ENCODE assay signal across 16 cellular contexts in the genomic region with DNA sequence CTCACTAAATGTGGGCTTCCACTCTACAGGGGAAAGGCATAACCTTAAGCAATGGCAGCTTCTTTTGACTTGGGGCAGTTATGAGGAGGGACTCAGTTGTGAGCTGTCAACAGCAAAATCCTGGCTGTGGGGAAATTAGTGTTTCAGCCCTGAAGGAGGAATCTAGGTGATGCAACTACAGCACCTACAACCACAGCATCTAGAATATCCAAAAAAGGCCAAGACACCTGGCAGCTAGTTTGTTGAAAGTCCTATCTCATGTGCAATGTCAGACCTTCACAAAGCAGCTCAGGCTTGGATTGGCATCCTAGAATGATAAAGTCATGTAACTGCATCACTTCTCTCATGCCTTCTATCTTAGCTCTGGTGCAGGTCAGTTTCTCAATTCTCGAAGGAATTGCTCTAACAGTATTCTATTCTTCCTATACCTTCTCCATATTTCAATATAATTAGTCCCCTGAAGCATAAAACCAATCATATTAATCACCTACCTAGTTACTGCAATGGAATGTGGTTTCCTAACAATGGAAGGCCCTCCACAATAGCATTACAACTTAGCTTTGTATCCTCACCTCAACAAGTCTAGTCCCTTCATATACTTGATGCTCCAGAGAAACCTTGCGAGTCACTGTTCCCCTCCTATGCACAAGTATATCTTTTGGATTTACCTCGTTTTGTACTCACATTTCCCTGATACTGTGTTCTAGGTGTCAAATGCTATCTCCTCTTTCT. TPM values are rescaled to one million over a fixed set of nuclear protein-coding genes. Genes with fewer than 3 reads are reported as not detected.
DNase-seq lines count a peak whose midpoint lies in the region; ATAC-seq and TF ChIP-seq lines count a peak whose summit lies in the region.
"Had no signal": no experiment of that assay in that cellular context is flagged by ENCODE, and none has a peak within 500 bp of the region (broad histone marks: within the 10 kb centered on the region; RNA-seq: fewer than 3 reads in every experiment).

No MANE protein-coding gene starts in this region.

- H3K27me3 ChIP-seq in GM23338 (ENCODE audit: insufficient read depth): peaks cover 10% of the 10 kb centered on the region

- peak in 1 of 2 donors; percentile 17 for ATAC-seq in natural killer cell treated with Interleukin-12 subunit alpha and Interleukin-12 subunit beta and Interleukin-15 and Interleukin-18, amount 100 ng/mL, for 72 hours
- ATAC-seq in natural killer cell (no peak), T-helper 17 cell (no peak), GM23338 (no peak)
- ATAC-seq: Panc1 had no signal

- H3K9me2 ChIP-seq in GM23338 (ENCODE audit: insufficient read depth): peaks cover 14% of the 10 kb centered on the region

- peaks cover 0 to 11% of the 10 kb centered on the region in 2 donors for H3K27me3 Mint-ChIP-seq in natural killer cell treated with Interleukin-12 subunit alpha and Interleukin-12 subunit beta and Interleukin-15 and Interleukin-18, amount 100 ng/mL, for 72 hours
- peaks cover 16 to 26% of the 10 kb centered on the region in 2 donors for H3K27me3 Mint-ChIP-seq in natural killer cell (ENCODE audit: low read depth in 2 of 2)
- no peaks in the 10 kb centered on the region for H3K27me3 Mint-ChIP-seq in T-helper 17 cell
- H3K27me3 Mint-ChIP-seq in GM23338 (ENCODE audit: insufficient read depth, low read depth, poor library complexity): peaks cover 9% of the 10 kb centered on the region

- H3K79me2 ChIP-seq in GM23338 (replicated peaks; ENCODE audit: insufficient read depth): no peaks in the 10 kb centered on the region

- H3K27ac ChIP-seq in GM23338 (ENCODE audit: low read depth): no peak overlapping the region
- H3K27ac ChIP-seq: KMS-11 had no signal

- no peaks in the 10 kb centered on the region for H3K9me3 Mint-ChIP-seq in natural killer cell treated with Interleukin-12 subunit alpha and Interleukin-12 subunit beta and Interleukin-15 and Interleukin-18, amount 100 ng/mL, for 72 hours
- H3K9me3 Mint-ChIP-seq in natural killer cell (no peaks in the 10 kb centered on the region), GM23338 (peaks cover 2% of the 10 kb centered on the region; the same call in 2 of the 3 replicates)
- H3K9me3 Mint-ChIP-seq: CD8-positive, alpha-beta T cell had no signal

- peaks cover 9% of the 10 kb centered on the region for H3K4me1 ChIP-seq in GM23338 (ENCODE audit: insufficient read depth)

- no peaks in the 10 kb centered on the region; the same call in 1 of the 2 replicates for H3K36me3 ChIP-seq in GM23338 (ENCODE audit: insufficient read depth)

- no peak overlapping the region for H3K4me2 ChIP-seq in GM23338
- H3K4me2 ChIP-seq: KMS-11 had no signal

- H3K4me3 ChIP-seq in GM23338: no peak overlapping the region

- no peaks in the 10 kb centered on the region for H3K9me3 ChIP-seq in T-helper 17 cell (ENCODE audit: control insufficient read depth, low read length, poor library complexity, severe bottlenecking)

- no peak for TF ChIP-seq CTCF in natural killer cell (IDR thresholded peaks at IDR 0.05)
- no peak for TF ChIP-seq CTCF in GM23338 (conservative IDR thresholded peaks at IDR 0.05; ENCODE audit: low read depth in 2 of 2)

- no peak overlapping the region for H2AFZ ChIP-seq in GM23338

- no peaks in the 10 kb centered on the region for H4K20me1 ChIP-seq in GM23338 (replicated peaks; ENCODE audit: insufficient read depth)

- H3K27ac Mint-ChIP-seq in natural killer cell treated with Interleukin-12 subunit alpha and Interleukin-12 subunit beta and Interleukin-15 and Interleukin-18, amount 100 ng/mL, for 72 hours: peak overlapping the region in 1 of 2 donors; percentile 64
- no peak overlapping the region for H3K27ac Mint-ChIP-seq in natural killer cell
- H3K27ac Mint-ChIP-seq in T-helper 17 cell: peak overlapping the region; percentile 0
- H3K27ac Mint-ChIP-seq in GM23338: no peak overlapping the region
- H3K27ac Mint-ChIP-seq: B cell; CD8-positive, alpha-beta T cell had no signal

- peaks cover 4% of the 10 kb centered on the region for H3K36me3 Mint-ChIP-seq in natural killer cell treated with Interleukin-12 subunit alpha and Interleukin-12 subunit beta and Interleukin-15 and Interleukin-18, amount 100 ng/mL, for 72 hours
- H3K36me3 Mint-ChIP-seq in natural killer cell (no peaks in the 10 kb centered on the region), T-helper 17 cell (ENCODE audit: low read depth) (no peaks in the 10 kb centered on the region), GM23338 (ENCODE audit: low read depth) (no peaks in the 10 kb centered on the region)
- H3K36me3 Mint-ChIP-seq: CD8-positive, alpha-beta T cell had no signal

- peaks cover 27 to 63% of the 10 kb centered on the region in 2 donors for H3K4me1 Mint-ChIP-seq in natural killer cell treated with Interleukin-12 subunit alpha and Interleukin-12 subunit beta and Interleukin-15 and Interleukin-18, amount 100 ng/mL, for 72 hours (ENCODE audit: low read depth in 2 of 2)
- H3K4me1 Mint-ChIP-seq in natural killer cell: peaks cover 9 to 23% of the 10 kb centered on the region in 2 donors
- peaks cover 26% of the 10 kb centered on the region for H3K4me1 Mint-ChIP-seq in T-helper 17 cell
- peaks cover 11% of the 10 kb centered on the region for H3K4me1 Mint-ChIP-seq in GM23338

- DNase-seq in natural killer cell treated with Interleukin-12 subunit alpha and Interleukin-12 subunit beta and Interleukin-15 and Interleukin-18, amount 100 ng/mL, for 72 hours (ENCODE audit: low spot score): no peak
- DNase-seq in natural killer cell: no peak
- no peak for DNase-seq in T-helper 17 cell
- peak; percentile 31 for DNase-seq in kidney glomerular epithelial cell (lab: John Stamatoyannopoulos, UW)
- no peak for DNase-seq in NCI-H774 (lab: John Stamatoyannopoulos, UW)
- no peak for DNase-seq in GM23338 (ENCODE audit: low spot score)
- no peak for DNase-seq in DMS79 (lab: John Stamatoyannopoulos, UW)
- DNase-seq: CD8-positive, alpha-beta T cell; DND-41; NCI-H1092 treated with DMSO at 0.1 percent for 48 hours; NCI-H1694 treated with DMSO at 0.1 percent for 48 hours; NCI-H69; SHP77 had no signal

- H3F3A ChIP-seq in GM23338 (replicated peaks; ENCODE audit: low read depth): no peaks in the 10 kb centered on the region

- peak overlapping the region; percentile 64 for H3K4me3 Mint-ChIP-seq in natural killer cell treated with Interleukin-12 subunit alpha and Interleukin-12 subunit beta and Interleukin-15 and Interleukin-18, amount 100 ng/mL, for 72 hours
- no peak overlapping the region for H3K4me3 Mint-ChIP-seq in natural killer cell
- no peak overlapping the region for H3K4me3 Mint-ChIP-seq in T-helper 17 cell
- H3K4me3 Mint-ChIP-seq in GM23338: no peak overlapping the region
- H3K4me3 Mint-ChIP-seq: B cell; CD8-positive, alpha-beta T cell had no signal

- intact Hi-C loops in natural killer cell (cut with micrococcal nuclease): no loop called here

TF ChIP-seq in GM23338, 12 proteins besides CTCF, POLR2A, EP300 and RAD21 (continues in another document):
- no peak for TF ChIP-seq EZH2 (IDR thresholded peaks at IDR 0.05; ENCODE audit: low read depth, unreplicated experiment)

RNA-seq across cellular contexts. Expression of a gene that starts 5.5 kb away (rescaled TPM):
- total RNA-seq in natural killer cell treated with Interleukin-12 subunit alpha and Interleukin-12 subunit beta and Interleukin-15 and Interleukin-18, amount 100 ng/mL, for 72 hours: 10 to 100 TPM; 38.6 to 60.1 TPM
- total RNA-seq in natural killer cell (10 to 100 TPM in 1 of 3 donors, 1 to 10 TPM in 2; 7.8 to 28.3 (median 10.0) TPM), T-helper 17 cell (10 to 100 TPM; 58.0 to 58.9 TPM)
- total RNA-seq in GM23338 (2014; rRNA removed; shearing (Covaris generic)): 4.8 and 5.3 TPM in 2 replicates
- 1.3 and 2.0 TPM in 2 replicates for polyA plus RNA-seq in GM23338 (2016; fragmentation: Nextera tagmentation; extraction: Ambion mirVana)
